Comparison of ENCODE assay signal across 21 cellular contexts in genomic region chr10:114274616-114275453, GRCh38. TPM values are rescaled to one million over a fixed set of nuclear protein-coding genes. Genes with fewer than 3 reads are reported as not detected.
DNase-seq lines count a peak whose midpoint lies in the region; ATAC-seq, FAIRE-seq and TF ChIP-seq lines count a peak whose summit lies in the region.
"Had no signal": no experiment of that assay in that cellular context is flagged by ENCODE, and none has a peak within 500 bp of the region (broad histone marks: within the 10 kb centered on the region; RNA-seq: fewer than 3 reads in every experiment).

No MANE protein-coding gene starts in this region.

- no peaks in the 10 kb centered on the region; the same call in 1 of the 2 replicates for H3K27me3 ChIP-seq in HAP-1 (ENCODE audit: low read depth)
- H3K27me3 ChIP-seq: BLaER1 had no signal

- H3K4me1 ChIP-seq in kidney (ENCODE audit: control insufficient read depth in 1 of 2, insufficient read depth in 1 of 2, low read depth in 1 of 2, low read length in 2 of 2) (no peaks in the 10 kb centered on the region), HAP-1 (no peaks in the 10 kb centered on the region)

- TF ChIP-seq CTCF in kidney (IDR thresholded peaks at IDR 0.05; ENCODE audit: borderline replicate concordance, extremely low read depth, insufficient read depth), result no peak

- DNase-seq in cardiac septum (ENCODE audit: low spot score), result peak; percentile 68
- no peak for DNase-seq in left cardiac atrium
- DNase-seq in kidney, result peak; percentile 27
- DNase-seq in posterior vena cava (ENCODE audit: low spot score), result peak; percentile 58
- no peak for DNase-seq in HAP-1 (ENCODE audit: low spot score in 2 of 2)
- DNase-seq in NK-92 (lab: John Stamatoyannopoulos, UW; ENCODE audit: unreplicated experiment), result no peak
- DNase-seq: 8988T; CD4-positive, alpha-beta memory T cell; DMS153; DMS79; GDM1; H9; HFFc6 had no signal

- H3K9ac ChIP-seq in kidney (ENCODE audit: low read length in 2 of 2), result no peak overlapping the region
- H3K9ac ChIP-seq: BLaER1 had no signal

- no peak for FAIRE-seq in kidney (lab: Jason Lieb, UNC)
- FAIRE-seq: H1 had no signal

- H3K27ac ChIP-seq in kidney (ENCODE audit: low read depth in 2 of 2, low read length in 2 of 2), result no peak overlapping the region
- H3K27ac ChIP-seq: BLaER1 had no signal

- in situ Hi-C loops in HAP-1 (cut with MboI; ENCODE audit: low sequenced_read_pairs), result no loop called here

- ATAC-seq in left cardiac atrium (no peak), HG03175 (IDR thresholded peaks at IDR 0.05; ENCODE audit: unreplicated experiment) (no peak), GM19395 (IDR thresholded peaks at IDR 0.05; ENCODE audit: unreplicated experiment) (no peak)

- H3K9me3 ChIP-seq in kidney (ENCODE audit: control insufficient read depth in 1 of 2, low read length in 2 of 2) (no peaks in the 10 kb centered on the region), HAP-1 (no peaks in the 10 kb centered on the region)
- H3K9me3 ChIP-seq: BLaER1 had no signal

- intact Hi-C loops in cardiac septum (cut with DNase I), result loop anchor here (5.0 kb wide), 1 partner anchor 103 kb away; the partner anchor contains the start of gene CCDC186
- intact Hi-C loops in left cardiac atrium (cut with DNase I), result no loop called here
- intact Hi-C loops in kidney (cut with DNase I), result no loop called here
- intact Hi-C loops in posterior vena cava (cut with DNase I), result no loop called here

- H3K36me3 ChIP-seq in kidney (ENCODE audit: control insufficient read depth in 1 of 2, insufficient read depth in 2 of 2, low read length in 2 of 2) (no peaks in the 10 kb centered on the region), HAP-1 (replicated peaks) (no peaks in the 10 kb centered on the region)
- H3K36me3 ChIP-seq: BLaER1 had no signal

- no peak overlapping the region for H3K4me3 ChIP-seq in kidney (ENCODE audit: low read length in 2 of 2)
- no peak overlapping the region for H3K4me3 ChIP-seq in HAP-1
- H3K4me3 ChIP-seq: BLaER1 had no signal

RNA-seq across cellular contexts. Expression of gene VWA2, which starts 35.8 kb away (rescaled TPM):
- total RNA-seq in cardiac septum, result not detected
- total RNA-seq in left cardiac atrium, result under 1 TPM; 0.13 to 0.21 TPM
- total RNA-seq in kidney, result 6.5 TPM
- polyA plus RNA-seq in kidney (ENCODE audit: insufficient read depth, low read depth, low replicate concordance), result 0.17 TPM
- total RNA-seq in posterior vena cava, result not detected
- total RNA-seq: A673; CD4-positive, alpha-beta memory T cell; Daoy had no signal
- polyA plus RNA-seq: AG04450; CD14-positive monocyte; CD4-positive, alpha-beta memory T cell had no signal

Comparison
In these comparisons a context has a peak if more than half of its experiments do, and no peak if none do; other contexts are left out.
1. DNase-seq: peak in cardiac septum (single experiment), kidney (single experiment) and posterior vena cava (single experiment); none in left cardiac atrium (single experiment), HAP-1 (0 of 2) and NK-92 (single experiment).